In the genomic region with DNA sequence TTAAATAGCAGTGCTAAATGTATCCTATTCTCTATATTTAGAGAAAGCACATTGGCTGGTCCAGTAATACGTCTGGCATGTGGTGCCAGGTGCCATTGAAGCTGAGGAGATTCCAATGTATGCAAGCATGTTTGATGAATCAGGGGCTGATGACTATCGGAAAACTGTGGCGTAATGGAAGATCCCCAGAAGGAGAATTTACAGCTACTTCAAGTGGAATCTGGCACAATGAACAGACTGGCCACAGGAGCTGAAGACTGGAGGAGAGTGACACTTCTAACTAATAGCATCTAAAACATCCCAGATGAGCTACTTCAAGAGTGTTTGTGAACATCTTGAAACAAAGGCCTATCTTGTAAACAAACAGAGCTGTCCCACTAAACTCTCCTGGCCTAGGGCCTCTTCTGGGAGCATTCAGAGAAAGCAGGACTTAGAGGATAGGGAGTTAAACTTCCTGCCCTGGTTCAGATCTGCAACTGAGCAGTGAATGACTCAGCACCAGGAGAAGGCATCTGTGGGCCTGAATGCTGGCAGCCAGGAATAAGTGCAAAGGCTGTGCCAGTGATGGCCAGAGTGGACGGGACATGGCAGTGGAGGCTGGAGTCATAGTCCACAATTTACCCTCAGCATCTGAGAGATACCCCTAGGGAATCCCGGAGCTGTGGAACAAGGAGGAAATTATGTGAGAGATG, we compare ENCODE assay signal across 14 cellular contexts. TPM values are rescaled to one million over a fixed set of nuclear protein-coding genes. Genes with fewer than 3 reads are reported as not detected.
DNase-seq lines count a peak whose midpoint lies in the region; ATAC-seq, FAIRE-seq and TF ChIP-seq lines count a peak whose summit lies in the region.
"Had no signal": no experiment of that assay in that cellular context is flagged by ENCODE, and none has a peak within 500 bp of the region (broad histone marks: within the 10 kb centered on the region; RNA-seq: fewer than 3 reads in every experiment).

No MANE protein-coding gene starts in this region.

- peak; percentile 49 to 85 for DNase-seq in A549 (ENCODE audit: low read depth in 1 of 2, low spot score in 1 of 2)
- DNase-seq in HFF-Myc (ENCODE audit: extremely low read depth, low read depth) = peak; percentile 80
- peak; percentile 99 for DNase-seq in amniotic epithelial cell (ENCODE audit: low read depth)
- DNase-seq in hepatocyte (ENCODE audit: low spot score) = peak; percentile 47
- DNase-seq in Peyer's patch = no peak
- DNase-seq in activated CD4-positive, alpha-beta memory T cell treated with anti-CD3 and anti-CD28 coated beads, Interleukin-2, amount 10 ng/mL, durations not matched to agents 7 days and 5 days = no peak
- DNase-seq in superior temporal gyrus (ENCODE audit: extremely low spot score) = no peak
- no peak for DNase-seq in activated gamma-delta T cell treated with Interleukin-2 at 50 U/mL for 16 hours
- DNase-seq: activated CD4-positive, alpha-beta T cell treated with anti-CD3 and anti-CD28 coated beads, Interleukin-2, amount 50 U/mL, for 48 hours; anterior cingulate cortex; CD8-positive, alpha-beta T cell; NCI-H146; SHP77 had no signal

- no peaks in the 10 kb centered on the region for H3K27me3 ChIP-seq in hepatocyte
- H3K27me3 ChIP-seq in Peyer's patch = no peaks in the 10 kb centered on the region

- no peak overlapping the region for H3K4me3 ChIP-seq in A549
- no peak overlapping the region for H3K4me3 ChIP-seq in HFF-Myc (replicated peaks; ENCODE audit: low read depth, low read length)
- H3K4me3 ChIP-seq in hepatocyte = no peak overlapping the region
- no peak overlapping the region for H3K4me3 ChIP-seq in Peyer's patch

- no peaks in the 10 kb centered on the region for H3K9me3 Mint-ChIP-seq in activated CD4-positive, alpha-beta memory T cell treated with anti-CD3 and anti-CD28 coated beads, Interleukin-2, amount 10 ng/mL, durations not matched to agents 7 days and 5 days
- H3K9me3 Mint-ChIP-seq: CD8-positive, alpha-beta T cell had no signal

- no peak for TF ChIP-seq POLR2A in A549 (IDR thresholded peaks at IDR 0.05; ENCODE audit: low read length)
- no peak for TF ChIP-seq POLR2A in Peyer's patch (IDR thresholded peaks at IDR 0.05)

- H3K4me1 ChIP-seq in A549 (peaks cover 38% of the 10 kb centered on the region), hepatocyte (ENCODE audit: insufficient read depth) (peaks cover 4% of the 10 kb centered on the region), Peyer's patch (no peaks in the 10 kb centered on the region)

- peak in 1 of 2 experiments; percentile 49; a peak in 2 of 5 replicates for TF ChIP-seq EP300 in A549 (IDR thresholded peaks at IDR 0.05)

- peak overlapping the region; percentile 82 to 84 for H3K27ac ChIP-seq in A549
- peak overlapping the region; percentile 65 for H3K27ac ChIP-seq in hepatocyte
- H3K27ac ChIP-seq in Peyer's patch = no peak overlapping the region

- no peaks in the 10 kb centered on the region for H3K79me2 ChIP-seq in hepatocyte

- H3K9me3 ChIP-seq in A549 (no peaks in the 10 kb centered on the region), hepatocyte (ENCODE audit: low read depth) (no peaks in the 10 kb centered on the region), Peyer's patch (no peaks in the 10 kb centered on the region)

- H4K20me1 ChIP-seq in hepatocyte (ENCODE audit: insufficient read depth, poor library complexity, severe bottlenecking) = no peaks in the 10 kb centered on the region

- POLR2A ChIA-PET in A549 (lab: Yijun Ruan, JAX) = interaction anchor here (0.7 kb wide), 1 partner anchor 88 kb away, joined by 3 read pairs; no protein-coding TSS in a partner anchor
- POLR2A ChIA-PET in activated CD4-positive, alpha-beta memory T cell treated with anti-CD3 and anti-CD28 coated beads, Interleukin-2, amount 10 ng/mL, durations not matched to agents 7 days and 5 days (lab: Charles Lee) = no interaction called here

- H3K4me1 Mint-ChIP-seq in activated CD4-positive, alpha-beta memory T cell treated with anti-CD3 and anti-CD28 coated beads, Interleukin-2, amount 10 ng/mL, durations not matched to agents 7 days and 5 days = no peaks in the 10 kb centered on the region

- no peak for TF ChIP-seq CTCF in A549 (IDR thresholded peaks at IDR 0.05)
- TF ChIP-seq CTCF in HFF-Myc (IDR thresholded peaks at IDR 0.05; ENCODE audit: low read depth, low read length, missing control alignments) = no peak
- TF ChIP-seq CTCF in hepatocyte (IDR thresholded peaks at IDR 0.05; ENCODE audit: poor library complexity) = no peak
- TF ChIP-seq CTCF in Peyer's patch (IDR thresholded peaks at IDR 0.05) = no peak

- H3K27me3 Mint-ChIP-seq in activated CD4-positive, alpha-beta memory T cell treated with anti-CD3 and anti-CD28 coated beads, Interleukin-2, amount 10 ng/mL, durations not matched to agents 7 days and 5 days = peaks cover 22% of the 10 kb centered on the region

- H3K4me2 ChIP-seq in A549 (peak overlapping the region; percentile 58), hepatocyte (no peak overlapping the region)

- CTCF ChIA-PET in A549 (lab: Yijun Ruan, JAX) = interaction anchor here (1.1 to 1.6 kb wide), 5 partner anchors 9 to 189 kb away, joined by 4 to 7 read pairs (median 5); no protein-coding TSS in a partner anchor
- CTCF ChIA-PET in activated CD4-positive, alpha-beta memory T cell treated with anti-CD3 and anti-CD28 coated beads, Interleukin-2, amount 10 ng/mL, durations not matched to agents 7 days and 5 days (lab: Charles Lee) = no interaction called here

- H3K36me3 Mint-ChIP-seq in activated CD4-positive, alpha-beta memory T cell treated with anti-CD3 and anti-CD28 coated beads, Interleukin-2, amount 10 ng/mL, durations not matched to agents 7 days and 5 days (ENCODE audit: low read depth) = no peaks in the 10 kb centered on the region
- H3K36me3 Mint-ChIP-seq: CD8-positive, alpha-beta T cell had no signal

- H3K9me2 ChIP-seq in hepatocyte (replicated peaks; ENCODE audit: insufficient read depth) = no peaks in the 10 kb centered on the region

- ATAC-seq in A549 = peak; percentile 90 to 93
- ATAC-seq: CD8-positive, alpha-beta T cell had no signal

- no peaks in the 10 kb centered on the region for H3K36me3 ChIP-seq in hepatocyte (replicated peaks; ENCODE audit: insufficient read depth, low read depth)
- H3K36me3 ChIP-seq in Peyer's patch = no peaks in the 10 kb centered on the region

- H2AFZ ChIP-seq in hepatocyte = no peak overlapping the region

- 43% methylated on average over 5 of the region's 5 CpGs for WGBS in A549 (ENCODE audit: missing lambda C conversion rate)
- WGBS in hepatocyte (ENCODE audit: low lambda C conversion rate, missing lambda C conversion rate) = 64% methylated on average over 5 of the region's 5 CpGs

- no peak for TF ChIP-seq RAD21 in A549 (conservative IDR thresholded peaks at IDR 0.05 in 1 of 2, IDR thresholded peaks at IDR 0.05 in 1 of 2)

- FAIRE-seq in A549 (lab: Jason Lieb, UNC) = no peak
- FAIRE-seq: H1 had no signal

- no peak overlapping the region for H3K27ac Mint-ChIP-seq in activated CD4-positive, alpha-beta memory T cell treated with anti-CD3 and anti-CD28 coated beads, Interleukin-2, amount 10 ng/mL, durations not matched to agents 7 days and 5 days
- H3K27ac Mint-ChIP-seq: CD8-positive, alpha-beta T cell had no signal

- H3K4me3 Mint-ChIP-seq in activated CD4-positive, alpha-beta memory T cell treated with anti-CD3 and anti-CD28 coated beads, Interleukin-2, amount 10 ng/mL, durations not matched to agents 7 days and 5 days = no peak overlapping the region
- H3K4me3 Mint-ChIP-seq: CD8-positive, alpha-beta T cell had no signal

TF ChIP-seq in A549, 52 proteins besides CTCF, POLR2A, EP300 and RAD21 (continues in another document):
- TF ChIP-seq, protein P1, sequence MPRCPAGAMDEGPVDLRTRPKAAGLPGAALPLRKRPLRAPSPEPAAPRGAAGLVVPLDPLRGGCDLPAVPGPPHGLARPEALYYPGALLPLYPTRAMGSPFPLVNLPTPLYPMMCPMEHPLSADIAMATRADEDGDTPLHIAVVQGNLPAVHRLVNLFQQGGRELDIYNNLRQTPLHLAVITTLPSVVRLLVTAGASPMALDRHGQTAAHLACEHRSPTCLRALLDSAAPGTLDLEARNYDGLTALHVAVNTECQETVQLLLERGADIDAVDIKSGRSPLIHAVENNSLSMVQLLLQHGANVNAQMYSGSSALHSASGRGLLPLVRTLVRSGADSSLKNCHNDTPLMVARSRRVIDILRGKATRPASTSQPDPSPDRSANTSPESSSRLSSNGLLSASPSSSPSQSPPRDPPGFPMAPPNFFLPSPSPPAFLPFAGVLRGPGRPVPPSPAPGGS (IDR thresholded peaks at IDR 0.05) = 0 out of 3 replicates have a peak, but pooled peaks have one; percentile 16
- TF ChIP-seq FOSL2 (IDR thresholded peaks at IDR 0.05) (peak; percentile 59; the same call in 1 of the 2 replicates), FOSL2 (CRISPR knock-in tag; IDR thresholded peaks at IDR 0.05) (peak; percentile 85), CEBPB (IDR thresholded peaks at IDR 0.05) (peak in 1 of 2 experiments; percentile 60; a peak in 2 of 4 replicates)
- TF ChIP-seq, protein P2, sequence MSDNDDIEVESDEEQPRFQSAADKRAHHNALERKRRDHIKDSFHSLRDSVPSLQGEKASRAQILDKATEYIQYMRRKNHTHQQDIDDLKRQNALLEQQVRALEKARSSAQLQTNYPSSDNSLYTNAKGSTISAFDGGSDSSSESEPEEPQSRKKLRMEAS (IDR thresholded peaks at IDR 0.05) = peak; percentile 76

RNA-seq across cellular contexts. Expression of a gene that starts 15.3 kb away (rescaled TPM):
- polyA plus RNA-seq in A549 (2011; rRNA removed) = 0.19 and 0.22 TPM in 2 replicates
- 0.12 and 0.21 TPM in 2 replicates for polyA plus RNA-seq in A549 (2012; cell fraction: cytosol; rRNA removed)
- polyA plus RNA-seq in A549 (2012; cell fraction: nucleus; rRNA removed) = 0.17 and 0.42 TPM in 2 replicates
- 0.43 to 1.1 TPM (median 1.0 TPM) in 3 replicates for polyA plus RNA-seq in A549 (2017; fragmentation: RNase III; extraction: RNeasy Plus Mini Kit Qiagen cat#74134 plus additional on column Dnase treatment)
- not detected in 2 replicates for polyA minus RNA-seq in A549 (2011; rRNA and poly(A)+ RNA removed)
- 0.96 and 1.7 TPM in 2 replicates for total RNA-seq in hepatocyte
- polyA plus RNA-seq in hepatocyte = 4.7 and 5.0 TPM in 2 replicates
- total RNA-seq in Peyer's patch = not detected
- total RNA-seq in activated CD4-positive, alpha-beta memory T cell treated with anti-CD3 and anti-CD28 coated beads, Interleukin-2, amount 10 ng/mL, durations not matched to agents 7 days and 5 days = not detected
- total RNA-seq: CD8-positive, alpha-beta T cell had no signal

RNA-seq across cellular contexts. Expression of a gene that starts 55.8 kb away (rescaled TPM):
- polyA plus RNA-seq in A549 (2011; rRNA removed) = not detected in 2 replicates
- polyA plus RNA-seq in A549 (2012; cell fraction: cytosol; rRNA removed) = not detected in 2 replicates
- polyA plus RNA-seq in A549 (2012; cell fraction: nucleus; rRNA removed) = not detected in 2 replicates
- polyA plus RNA-seq in A549 (2017; fragmentation: RNase III; extraction: RNeasy Plus Mini Kit Qiagen cat#74134 plus additional on column Dnase treatment) = not detected in 3 replicates
- polyA minus RNA-seq in A549 (2011; rRNA and poly(A)+ RNA removed) = not detected in 2 replicates
- 0.07 TPM in 1 of 2 replicates, not detected in the other for total RNA-seq in hepatocyte
- not detected in 2 replicates for polyA plus RNA-seq in hepatocyte
- total RNA-seq in Peyer's patch = not detected
- not detected for total RNA-seq in activated CD4-positive, alpha-beta memory T cell treated with anti-CD3 and anti-CD28 coated beads, Interleukin-2, amount 10 ng/mL, durations not matched to agents 7 days and 5 days
- total RNA-seq: CD8-positive, alpha-beta T cell had no signal

Comparison
In these comparisons a context has a peak if more than half of its experiments do, and no peak if none do; other contexts are left out.
1. DNase-seq: peak in A549 (2 of 2), HFF-Myc (single experiment), amniotic epithelial cell (single experiment) and hepatocyte (single experiment); none in Peyer's patch (0 of 3), activated CD4-positive, alpha-beta memory T cell treated with anti-CD3 and anti-CD28 coated beads, Interleukin-2, amount 10 ng/mL, durations not matched to agents 7 days and 5 days (single experiment), superior temporal gyrus (single experiment) and activated gamma-delta T cell treated with Interleukin-2 at 50 U/mL for 16 hours (single experiment).
2. H3K27ac ChIP-seq: peak in A549 (2 of 2) and hepatocyte (single experiment); none in Peyer's patch (0 of 4).